ENCODE assay signal across 8 cellular contexts in genomic region chr12:89351489-89352241, GRCh38. TPM values are rescaled to one million over a fixed set of nuclear protein-coding genes. Genes with fewer than 3 reads are reported as not detected.
DNase-seq lines count a peak whose midpoint lies in the region; ATAC-seq, FAIRE-seq and TF ChIP-seq lines count a peak whose summit lies in the region.

No MANE protein-coding gene starts in this region.

- no peaks in the 10 kb centered on the region for H3K9me3 ChIP-seq in GM23248 (ENCODE audit: low read depth)
- H3K9me3 ChIP-seq in pancreas: no peaks in the 10 kb centered on the region

- H3F3A ChIP-seq in GM23248 (ENCODE audit: insufficient read depth): peaks cover 57% of the 10 kb centered on the region

- intact Hi-C loops in pancreas (cut with DNase I): loop anchor here in 1 of 3 donors (10.0 kb wide), 1 partner anchor 103 kb away; no protein-coding TSS in a partner anchor

- H3K4me3 ChIP-seq in GM23248: peak overlapping the region; percentile 89
- H3K4me3 ChIP-seq in fibroblast of villous mesenchyme (ENCODE audit: low read depth, low read length): peak overlapping the region; percentile 96
- peak overlapping the region; percentile 69 to 82 (median 76) for H3K4me3 ChIP-seq in pancreas

- peak; percentile 41 for DNase-seq in COR-L47 (lab: John Stamatoyannopoulos, UW)
- peak; percentile 77 for DNase-seq in GM23248
- peak; percentile 70 for DNase-seq in NCI-H345 (lab: John Stamatoyannopoulos, UW)
- peak; percentile 24 for DNase-seq in activated T-helper 9 cell treated with anti-CD3 and anti-CD28 coated beads, Interleukin-2, amount 50 U/mL, for 16 hours (ENCODE audit: low read depth)
- DNase-seq in fibroblast of villous mesenchyme (ENCODE audit: low read depth): peak; percentile 45
- peak; percentile 45 to 84 (median 62) for DNase-seq in pancreas
- DNase-seq in omental fat pad (ENCODE audit: low spot score): no peak

- H3K4me2 ChIP-seq in GM23248 (ENCODE audit: unreplicated experiment): peak overlapping the region; percentile 98

- H3K9me2 ChIP-seq in GM23248 (ENCODE audit: insufficient read depth): no peaks in the 10 kb centered on the region

- H3K27ac ChIP-seq in GM23248 (peak overlapping the region; percentile 96), pancreas (peak overlapping the region; percentile 98 to 100 (median 99))

- in situ Hi-C loops in GM23248 (cut with MboI): loop anchor here (10.0 kb wide), 1 partner anchor 297 kb away; no protein-coding TSS in a partner anchor

- H3K4me1 ChIP-seq in GM23248 (ENCODE audit: insufficient read depth) (peaks cover 29% of the 10 kb centered on the region), pancreas (peaks cover 15 to 27% (median 27%) of the 10 kb centered on the region in 3 donors)

- ATAC-seq in pancreas (peak; percentile 3 to 8 (median 6)), HG02973 (IDR thresholded peaks at IDR 0.05; ENCODE audit: unreplicated experiment) (no peak), omental fat pad (ENCODE audit: low FRiP score) (no peak)

- peaks cover 70% of the 10 kb centered on the region for H3K79me2 ChIP-seq in GM23248 (ENCODE audit: insufficient read depth)

- H3K9ac ChIP-seq in GM23248: peak overlapping the region; percentile 94

- FAIRE-seq in pancreas (lab: Jason Lieb, UNC): no peak

- H3K36me3 ChIP-seq in GM23248 (ENCODE audit: low read depth) (peaks cover 32% of the 10 kb centered on the region), pancreas (no peaks in the 10 kb centered on the region)

- H3K27me3 ChIP-seq in GM23248 (replicated peaks; ENCODE audit: insufficient read depth): no peaks in the 10 kb centered on the region
- H3K27me3 ChIP-seq in pancreas: no peaks in the 10 kb centered on the region

- WGBS in GM23248 (ENCODE audit: low coverage in 1 of 2, low lambda C conversion rate in 2 of 2, missing lambda C conversion rate in 2 of 2), 2 experiments: 1 to 2% methylated on average over 54 to 87 of the region's 87 CpGs
- 0% methylated on average over 80 to 87 of the region's 87 CpGs for WGBS in pancreas, 2 donors

- TF ChIP-seq CTCF in fibroblast of villous mesenchyme (IDR thresholded peaks at IDR 0.05; ENCODE audit: insufficient read depth, low read depth, low read length) (no peak), pancreas (IDR thresholded peaks at IDR 0.05) (no peak), omental fat pad (IDR thresholded peaks at IDR 0.05) (no peak)

- H4K20me1 ChIP-seq in GM23248 (ENCODE audit: insufficient read depth): peaks cover 5% of the 10 kb centered on the region; the same call in 1 of the 2 replicates

- peak overlapping the region; percentile 27 for H2AFZ ChIP-seq in GM23248

RNA-seq across cellular contexts. Expression of gene DUSP6, which starts 0.6 kb away (rescaled TPM):
- total RNA-seq in GM23248 (2014; rRNA removed; shearing (Covaris generic)): 81.9 and 112 TPM in 2 replicates
- 96.1 and 100 TPM in 2 replicates for polyA plus RNA-seq in GM23248 (2016; fragmentation: Nextera tagmentation; extraction: Ambion mirVana)
- total RNA-seq in fibroblast of villous mesenchyme: 68.9 and 75.1 TPM in 2 replicates
- total RNA-seq in pancreas: 10 to 100 TPM in 4 of 6 donors, 1 to 10 TPM in 2; 5.3 to 26.1 (median 15.3) TPM
- polyA plus RNA-seq in pancreas: 10 to 100 TPM in 1 of 2 donors, 1 to 10 TPM in 1; 7.0 to 13.1 TPM
- 100 to 1,000 TPM; 201 to 329 (median 213) TPM for total RNA-seq in omental fat pad

Comparison
In these comparisons a context has a peak if more than half of its experiments do, and no peak if none do; other contexts are left out.
1. ATAC-seq: peak in pancreas (4 of 4); none in HG02973 (single experiment) and omental fat pad (single experiment).
2. Peak in every context shown above with its lines, with median percentiles within 50 percentile points of each other: H3K4me3 ChIP-seq.